Comparison of ENCODE assay signal across 24 cellular contexts in genomic region chr1:88936760-88937342, GRCh38. TPM values are rescaled to one million over a fixed set of nuclear protein-coding genes. Genes with fewer than 3 reads are reported as not detected.
DNase-seq lines count a peak whose midpoint lies in the region; ATAC-seq and TF ChIP-seq lines count a peak whose summit lies in the region.
"Had no signal": no experiment of that assay in that cellular context is flagged by ENCODE, and none has a peak within 500 bp of the region (broad histone marks: within the 10 kb centered on the region; RNA-seq: fewer than 3 reads in every experiment).

No MANE protein-coding gene starts in this region.

- in situ Hi-C loops in GM13977 (cut with MboI; ENCODE audit: low pct_unique_long_range_greater_than_20kb, low sequenced_read_pairs, unreplicated experiment) = no loop called here
- in situ Hi-C loops in gastrocnemius medialis (cut with MboI; ENCODE audit: low sequenced_read_pairs in 4 of 4) = no loop called here

- no peaks in the 10 kb centered on the region for H3K9me3 Mint-ChIP-seq in central memory CD8-positive, alpha-beta T cell
- no peaks in the 10 kb centered on the region for H3K9me3 Mint-ChIP-seq in natural killer cell
- H3K9me3 Mint-ChIP-seq: activated naive CD4-positive, alpha-beta T cell treated with anti-CD3 and anti-CD28 coated beads, Interleukin-2, amount 50 U/mL, for 72 hours; activated T-cell treated with anti-CD3 and anti-CD28 coated beads, Interleukin-2, amount 50 U/mL, for 72 hours had no signal

- no peak for TF ChIP-seq POLR2A in gastrocnemius medialis (IDR thresholded peaks at IDR 0.05)

- TF ChIP-seq CTCF in cardiac muscle cell (IDR thresholded peaks at IDR 0.05; ENCODE audit: low read depth, low read length) (no peak), natural killer cell (IDR thresholded peaks at IDR 0.05) (no peak), GM13977 (IDR thresholded peaks at IDR 0.05; ENCODE audit: extremely low read depth, insufficient read depth, missing control alignments) (no peak), gastrocnemius medialis (IDR thresholded peaks at IDR 0.05 in 4 of 5, conservative IDR thresholded peaks at IDR 0.05 in 1 of 5) (no peak)

- no peaks in the 10 kb centered on the region for H3K4me1 ChIP-seq in cardiac muscle cell (ENCODE audit: low read depth)
- no peaks in the 10 kb centered on the region for H3K4me1 ChIP-seq in gastrocnemius medialis
- H3K4me1 ChIP-seq: A549, heart right ventricle, left lung, transverse colon had no signal

- no peak for DNase-seq in cardiac muscle cell (ENCODE audit: low read depth in 1 of 2, low spot score in 1 of 2)
- no peak for DNase-seq in left ventricle myocardium superior
- no peak for DNase-seq in central memory CD8-positive, alpha-beta T cell (ENCODE audit: low spot score in 2 of 2)
- DNase-seq in natural killer cell = no peak
- no peak for DNase-seq in GM13977 (ENCODE audit: low spot score)
- no peak for DNase-seq in gastrocnemius medialis
- no peak for DNase-seq in NCI-H1436 treated with DMSO at 0.1 percent for 48 hours (lab: John Stamatoyannopoulos, UW)
- DNase-seq in Ammon's horn (ENCODE audit: low spot score) = no peak
- DNase-seq: activated CD8-positive, alpha-beta memory T cell treated with anti-CD3 and anti-CD28 coated beads for 24 hours; activated T-cell treated with anti-CD3 and anti-CD28 coated beads, Interleukin-2, amount 50 U/mL, for 72 hours; dorsolateral prefrontal cortex; EL; heart right ventricle; IMR-90; left lung; NCI-H1105; NCI-H2081 treated with DMSO at 0.1 percent for 48 hours; RPMI8226; stimulated activated CD4-positive, alpha-beta T cell treated with anti-CD3 and anti-CD28 coated beads, Interleukin-2, amount 100 ng/mL, for 48 hours; transverse colon had no signal

- no peaks in the 10 kb centered on the region for H3K4me1 Mint-ChIP-seq in central memory CD8-positive, alpha-beta T cell
- no peaks in the 10 kb centered on the region for H3K4me1 Mint-ChIP-seq in natural killer cell

- peak overlapping the region; percentile 26 for H3K27ac Mint-ChIP-seq in central memory CD8-positive, alpha-beta T cell (ENCODE audit: low read depth)
- peak overlapping the region; percentile 42 to 62 for H3K27ac Mint-ChIP-seq in natural killer cell
- H3K27ac Mint-ChIP-seq: activated naive CD4-positive, alpha-beta T cell treated with anti-CD3 and anti-CD28 coated beads, Interleukin-2, amount 50 U/mL, for 72 hours had no signal

- H3K36me3 ChIP-seq in cardiac muscle cell (peaks cover 34% of the 10 kb centered on the region), gastrocnemius medialis (peaks cover 0 to 27% of the 10 kb centered on the region in 2 donors)

- H3K9me3 ChIP-seq in cardiac muscle cell (ENCODE audit: low read depth) (no peaks in the 10 kb centered on the region), gastrocnemius medialis (no peaks in the 10 kb centered on the region)
- H3K9me3 ChIP-seq: A549, left lung, transverse colon had no signal

- H3K4me3 ChIP-seq in cardiac muscle cell = no peak overlapping the region
- H3K4me3 ChIP-seq in gastrocnemius medialis = no peak overlapping the region
- H3K4me3 ChIP-seq: A549, dorsolateral prefrontal cortex, heart right ventricle, left lung, smooth muscle cell, transverse colon had no signal

- H3K27me3 ChIP-seq in cardiac muscle cell (no peaks in the 10 kb centered on the region), gastrocnemius medialis (no peaks in the 10 kb centered on the region)
- H3K27me3 ChIP-seq: dorsolateral prefrontal cortex, heart right ventricle, left lung, transverse colon had no signal

- H3K27ac ChIP-seq in cardiac muscle cell = peak overlapping the region; percentile 38
- H3K27ac ChIP-seq in gastrocnemius medialis = no peak overlapping the region
- H3K27ac ChIP-seq: A549, heart right ventricle, HL-60, left lung, transverse colon had no signal

- H3K27me3 Mint-ChIP-seq in central memory CD8-positive, alpha-beta T cell = no peaks in the 10 kb centered on the region
- no peaks in the 10 kb centered on the region for H3K27me3 Mint-ChIP-seq in natural killer cell (ENCODE audit: low read depth in 2 of 2)

- H3K4me3 Mint-ChIP-seq in central memory CD8-positive, alpha-beta T cell = no peak overlapping the region
- H3K4me3 Mint-ChIP-seq in natural killer cell = no peak overlapping the region
- H3K4me3 Mint-ChIP-seq: activated T-cell treated with anti-CD3 and anti-CD28 coated beads, Interleukin-2, amount 50 U/mL, for 72 hours had no signal

- H3K36me3 Mint-ChIP-seq in central memory CD8-positive, alpha-beta T cell (ENCODE audit: insufficient read depth) = peaks cover 42% of the 10 kb centered on the region
- peaks cover 36% of the 10 kb centered on the region for H3K36me3 Mint-ChIP-seq in natural killer cell

- intact Hi-C loops in left ventricle myocardium superior (cut with micrococcal nuclease) = no loop called here
- intact Hi-C loops in natural killer cell (cut with micrococcal nuclease) = loop anchor here (1.0 kb wide), 1 partner anchor 518 kb away; no protein-coding TSS in a partner anchor
- intact Hi-C loops in gastrocnemius medialis (cut with DNase I; ENCODE audit: low total_unique reads) = loop anchor here (1.0 kb wide), 1 partner anchor 16 kb away; no protein-coding TSS in a partner anchor

- ATAC-seq in left ventricle myocardium superior (no peak), natural killer cell (no peak), gastrocnemius medialis (no peak)
- ATAC-seq in central memory CD8-positive, alpha-beta T cell (replicated peaks; ENCODE audit: extremely low read depth, poor library complexity, severe bottlenecking) = no peak
- ATAC-seq: A549; activated naive CD4-positive, alpha-beta T cell treated with anti-CD3 and anti-CD28 coated beads, Interleukin-2, amount 50 U/mL, for 72 hours had no signal

RNA-seq across cellular contexts. Expression of gene GTF2B, which starts 45.5 kb away (rescaled TPM):
- total RNA-seq in cardiac muscle cell (30.8 and 32.6 TPM in 2 replicates), left ventricle myocardium superior (13.3 TPM), natural killer cell (10 to 100 TPM; 45.6 to 71.3 (median 55.6) TPM), gastrocnemius medialis (10 to 100 TPM; 20.2 to 30.3 (median 24.7) TPM)
- 39.6 and 43.1 TPM in 2 replicates for polyA plus RNA-seq in cardiac muscle cell

RNA-seq across cellular contexts. Expression of gene KYAT3, which starts 55.6 kb away (rescaled TPM):
- 15.1 and 18.6 TPM in 2 replicates for total RNA-seq in cardiac muscle cell
- polyA plus RNA-seq in cardiac muscle cell = 26.1 and 28.9 TPM in 2 replicates
- 6.0 TPM for total RNA-seq in left ventricle myocardium superior
- total RNA-seq in natural killer cell = 10 to 100 TPM; 21.5 to 25.2 (median 21.8) TPM
- total RNA-seq in gastrocnemius medialis = 1 to 10 TPM; 6.6 to 9.1 (median 7.0) TPM

RNA-seq across cellular contexts. Expression of gene RBMXL1, which starts 55.6 kb away (rescaled TPM):
- total RNA-seq in cardiac muscle cell (17.7 and 21.8 TPM in 2 replicates), left ventricle myocardium superior (10.0 TPM), natural killer cell (10 to 100 TPM; 15.2 to 19.3 (median 19.3) TPM), gastrocnemius medialis (1 to 10 TPM; 4.9 to 9.2 (median 5.8) TPM)
- polyA plus RNA-seq in cardiac muscle cell = 14.1 and 21.1 TPM in 2 replicates
